In the genomic region with DNA sequence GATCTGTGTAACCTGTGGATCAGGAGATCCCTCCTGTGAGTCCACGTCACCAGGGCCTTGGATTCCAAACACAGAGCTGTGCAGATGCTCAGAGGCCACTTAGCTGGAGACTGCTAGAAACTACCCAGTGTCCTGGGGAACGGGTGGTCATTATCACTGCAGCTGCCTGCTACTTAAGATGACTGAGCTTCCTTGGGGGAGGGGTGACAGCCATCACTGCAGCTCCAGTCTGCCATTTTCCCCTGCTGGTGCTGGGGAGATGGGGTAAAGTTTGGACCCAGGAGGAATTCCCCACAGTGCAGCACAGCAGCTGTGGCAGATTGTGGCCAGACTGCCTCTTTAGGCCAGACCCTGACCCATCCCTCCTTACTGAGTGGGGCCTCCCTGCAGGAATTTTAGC, we compare ENCODE assay signal across 23 cellular contexts.
"Had no signal": no experiment of that assay in that cellular context is flagged by ENCODE, and none has a peak within 500 bp of the region (broad histone marks: within the 10 kb centered on the region; RNA-seq: fewer than 3 reads in every experiment).

No MANE protein-coding gene starts in this region.

- H3K36me3 Mint-ChIP-seq: naive B cell; stimulated activated memory B cell treated with anti-CD40 and anti-IgM and Interleukin-4, amounts not matched to agents 10 μg/mL and 1 μg/mL and 100 μg/mL, for 72 hours had no signal

- H3K27ac Mint-ChIP-seq: effector memory CD8-positive, alpha-beta T cell; naive B cell; nephron; stimulated activated memory B cell treated with anti-CD40 and anti-IgM and Interleukin-4, amounts not matched to agents 10 μg/mL and 1 μg/mL and 100 μg/mL, for 72 hours; stimulated activated naive CD8-positive, alpha-beta T cell treated with anti-CD3 and anti-CD28 coated beads, Interleukin-15, Interleukin-2, amounts not matched to agents 100 ng/mL and 50 ng/mL, for 24 hours had no signal

- H3K4me1 ChIP-seq: esophagus squamous epithelium, gastroesophageal sphincter, left ventricle myocardium inferior, psoas muscle, right lobe of liver, tibial artery, upper lobe of left lung, uterus had no signal

- DNase-seq: effector memory CD8-positive, alpha-beta T cell; esophagus squamous epithelium; foreskin fibroblast; kidney; left cardiac atrium; left ventricle myocardium inferior; mesenchymal stem cell; naive B cell; psoas muscle; retina; right lobe of liver; stimulated activated CD4-positive, alpha-beta T cell treated with anti-CD3 and anti-CD28 coated beads, Interleukin-15, amount 100 ng/mL, for 24 hours; stimulated activated CD4-positive, alpha-beta T cell treated with anti-CD3 and anti-CD28 coated beads, Interleukin-1b, Interleukin-23, amount 100 ng/mL, for 48 hours; stimulated activated CD4-positive, alpha-beta T cell treated with anti-CD3 and anti-CD28 coated beads, Interleukin-4, amount 100 ng/mL, for 24 hours; tibial artery; upper lobe of left lung; uterus had no signal

- ATAC-seq: effector memory CD8-positive, alpha-beta T cell; gastroesophageal sphincter; left cardiac atrium; psoas muscle; right lobe of liver; stimulated activated memory B cell treated with anti-CD40 and anti-IgM and Interleukin-4, amounts not matched to agents 10 μg/mL and 1 μg/mL and 100 μg/mL, for 72 hours had no signal

- H3K36me3 ChIP-seq: esophagus squamous epithelium, gastroesophageal sphincter, left ventricle myocardium inferior, neutrophil, right lobe of liver, tibial artery, upper lobe of left lung, uterus had no signal

- H3K9me3 Mint-ChIP-seq: effector memory CD8-positive, alpha-beta T cell; naive B cell; nephron; stimulated activated memory B cell treated with anti-CD40 and anti-IgM and Interleukin-4, amounts not matched to agents 10 μg/mL and 1 μg/mL and 100 μg/mL, for 72 hours; stimulated activated naive CD8-positive, alpha-beta T cell treated with anti-CD3 and anti-CD28 coated beads, Interleukin-15, Interleukin-2, amounts not matched to agents 100 ng/mL and 50 ng/mL, for 24 hours had no signal

- H3K27ac ChIP-seq: esophagus squamous epithelium, gastroesophageal sphincter, left ventricle myocardium inferior, neutrophil, psoas muscle, right lobe of liver, tibial artery, upper lobe of left lung, uterus had no signal

- H3K9me3 ChIP-seq: esophagus squamous epithelium, gastroesophageal sphincter, left ventricle myocardium inferior, neutrophil, psoas muscle, right lobe of liver, tibial artery, upper lobe of left lung, uterus had no signal

- H3K4me3 ChIP-seq: esophagus squamous epithelium, gastroesophageal sphincter, left ventricle myocardium inferior, lung, psoas muscle, right lobe of liver, tibial artery, upper lobe of left lung, uterus had no signal

- H3K27me3 ChIP-seq: esophagus squamous epithelium, right lobe of liver, upper lobe of left lung, uterus had no signal

- H3K4me3 Mint-ChIP-seq: effector memory CD8-positive, alpha-beta T cell; nephron; stimulated activated memory B cell treated with anti-CD40 and anti-IgM and Interleukin-4, amounts not matched to agents 10 μg/mL and 1 μg/mL and 100 μg/mL, for 72 hours; stimulated activated naive CD8-positive, alpha-beta T cell treated with anti-CD3 and anti-CD28 coated beads, Interleukin-15, Interleukin-2, amounts not matched to agents 100 ng/mL and 50 ng/mL, for 24 hours had no signal

- FAIRE-seq: kidney had no signal

- H3K4me1 Mint-ChIP-seq: naive B cell; nephron; stimulated activated memory B cell treated with anti-CD40 and anti-IgM and Interleukin-4, amounts not matched to agents 10 μg/mL and 1 μg/mL and 100 μg/mL, for 72 hours had no signal
